7 cellular contexts compared by ENCODE assay signal in the genomic region with DNA sequence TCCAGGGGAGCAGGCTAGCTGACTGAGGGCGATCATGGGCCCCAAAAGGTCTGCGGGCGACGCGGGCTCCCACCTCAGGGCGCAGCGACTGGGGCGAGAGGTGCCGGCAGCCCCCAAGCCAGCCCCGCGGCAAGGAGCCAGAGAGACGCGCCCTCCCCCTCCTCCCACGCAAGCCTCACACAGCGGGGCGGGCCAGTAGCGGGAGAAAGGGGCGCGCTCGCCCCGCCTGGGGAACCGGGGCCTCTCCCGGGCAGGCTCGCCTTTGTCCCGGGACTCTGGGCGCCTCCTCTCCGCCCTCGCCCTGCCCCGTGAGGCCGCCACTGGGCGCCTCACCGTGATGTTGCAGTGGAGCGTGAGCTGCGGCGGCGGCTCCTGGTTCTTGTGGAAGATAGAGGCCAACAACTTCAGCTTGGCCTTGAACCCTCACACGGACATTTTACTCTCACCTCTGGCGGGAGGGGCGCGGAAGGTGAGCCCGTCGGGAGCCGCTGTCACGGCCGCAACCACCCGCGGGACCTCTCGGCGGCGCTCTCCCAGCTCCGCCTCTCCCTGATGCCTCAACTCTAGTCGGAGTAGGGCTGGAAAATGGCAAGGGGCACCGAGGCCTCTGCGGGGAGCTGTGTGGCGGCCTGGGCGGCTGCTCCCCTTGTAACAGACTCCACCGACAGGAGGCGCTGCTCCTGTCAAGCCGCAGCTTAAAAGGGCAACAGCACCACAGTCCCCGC.
A peak's percentile ranks its signal among the peaks of the same experiment; 100 is the strongest.
DNase-seq lines count a peak whose midpoint lies in the region; TF ChIP-seq lines count a peak whose summit lies in the region.
"Not testable (repeated sequence)": the region's sequence is repeated elsewhere in the genome, so short reads cannot be mapped to it uniquely, and the experiment has no call there.

No MANE protein-coding gene starts in this region.

- TF ChIP-seq POLR2A in sigmoid colon (IDR thresholded peaks at IDR 0.05), result not testable (repeated sequence)

- not testable (repeated sequence) for H3K27ac ChIP-seq in HL-60 (replicated peaks)
- H3K27ac ChIP-seq in sigmoid colon, result peak overlapping the region; percentile 59 to 79 (median 68)

- not testable (repeated sequence) for H3K4me3 Mint-ChIP-seq in endothelial cell (ENCODE audit: unreplicated experiment)

- not testable (repeated sequence) for DNase-seq in HL-60 (ENCODE audit: low read depth in 1 of 2, low spot score in 1 of 2); kidney epithelial cell (ENCODE audit: low read depth)
- DNase-seq in activated CD4-positive, alpha-beta T cell treated with anti-CD3 and anti-CD28 coated beads, Interleukin-2, amount 50 U/mL, for 1 hour, result peak; percentile 9
- peak; percentile 37 for DNase-seq in activated naive CD4-positive, alpha-beta T cell treated with Interleukin-2 at 50 U/mL for 16 hours
- DNase-seq in endothelial cell (ENCODE audit: low spot score) (peak; percentile 6), sigmoid colon (peak; percentile 78)
- peak; percentile 11 to 33 for DNase-seq in stimulated activated CD8-positive, alpha-beta memory T cell treated with anti-CD3 and anti-CD28 coated beads, Interleukin-15, amount 100 ng/mL, for 4 hours (ENCODE audit: low read depth in 2 of 2)

- H3K36me3 ChIP-seq in kidney epithelial cell (ENCODE audit: control insufficient read depth, insufficient read depth, low read length); sigmoid colon: not testable (repeated sequence)

- not testable (repeated sequence) for H3K9me3 ChIP-seq in sigmoid colon

- H3K4me3 ChIP-seq in HL-60 (replicated peaks; ENCODE audit: insufficient read depth, low read length) (peak overlapping the region; percentile 25), kidney epithelial cell (ENCODE audit: low read depth, low read length) (peak overlapping the region; percentile 35), sigmoid colon (peak overlapping the region; percentile 32 to 47 (median 40))

- not testable (repeated sequence) for H3K27ac Mint-ChIP-seq in endothelial cell (ENCODE audit: unreplicated experiment)

- not testable (repeated sequence) for H3K4me1 Mint-ChIP-seq in endothelial cell (ENCODE audit: unreplicated experiment)

- not testable (repeated sequence) for H3K27me3 ChIP-seq in HL-60 (ENCODE audit: insufficient read depth, poor library complexity, severe bottlenecking); kidney epithelial cell (ENCODE audit: control insufficient read depth, insufficient read depth, low read length); sigmoid colon

- not testable (repeated sequence) for TF ChIP-seq EP300 in sigmoid colon (IDR thresholded peaks at IDR 0.05)

- not testable (repeated sequence) for H3K4me1 ChIP-seq in sigmoid colon

- H3K36me3 Mint-ChIP-seq in endothelial cell (ENCODE audit: low read depth, unreplicated experiment), result not testable (repeated sequence)

- TF ChIP-seq CTCF in HL-60 (IDR thresholded peaks at IDR 0.05; ENCODE audit: insufficient read depth, low read length); endothelial cell (IDR thresholded peaks at IDR 0.05; ENCODE audit: unreplicated experiment); kidney epithelial cell (IDR thresholded peaks at IDR 0.05; ENCODE audit: insufficient read depth, low read length, poor library complexity, severe bottlenecking); sigmoid colon (IDR thresholded peaks at IDR 0.05): not testable (repeated sequence)

- 0% methylated on average over 3 to 17 of the region's 60 CpGs for WGBS in sigmoid colon, 2 donors

- H3K27me3 Mint-ChIP-seq in endothelial cell (ENCODE audit: unreplicated experiment), result not testable (repeated sequence)

- intact Hi-C loops in sigmoid colon (cut with DNase I), result not testable (repeated sequence)

- not testable (repeated sequence) for H3K9me3 Mint-ChIP-seq in endothelial cell (ENCODE audit: unreplicated experiment)
